In the genomic region with DNA sequence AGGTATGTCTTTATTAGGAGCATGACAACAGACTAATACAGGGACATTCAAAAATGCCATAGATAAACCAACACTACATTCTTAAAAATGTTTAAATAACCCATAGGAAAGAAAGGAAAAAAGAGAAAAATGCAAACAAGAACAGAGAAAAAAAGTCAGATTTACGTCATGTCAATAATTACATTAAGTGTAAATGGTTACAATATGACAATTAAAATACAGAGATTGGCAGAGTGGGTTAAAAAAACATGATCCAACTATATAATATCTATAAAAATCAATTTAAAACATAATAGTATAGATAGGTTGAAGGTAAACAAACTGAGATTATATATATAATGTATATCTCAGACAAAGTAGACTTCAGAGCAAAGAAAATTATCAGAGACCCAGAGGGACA, we compare ENCODE assay signal across 10 cellular contexts.
"Had no signal": no experiment of that assay in that cellular context is flagged by ENCODE, and none has a peak within 500 bp of the region (broad histone marks: within the 10 kb centered on the region; RNA-seq: fewer than 3 reads in every experiment).

No MANE protein-coding gene starts in this region.

- ATAC-seq: GM23338, HCT116 had no signal

- DNase-seq: GM23248, GOT3, H7, H9, HCEC 1CT, HFFc6 had no signal

- H3K9ac ChIP-seq: GM23248 had no signal

- H3K36me3 ChIP-seq: HAP-1 had no signal

- H3K4me1 ChIP-seq: HAP-1 had no signal

- H3K4me3 ChIP-seq: GM23248, GM23338, HAP-1 had no signal

- H3K9me3 ChIP-seq: HAP-1 had no signal

- H2AFZ ChIP-seq: GM23248, GM23338 had no signal

- H3K27ac ChIP-seq: GM23248 had no signal

- FAIRE-seq: H1 had no signal

- H3K4me2 ChIP-seq: GM23338 had no signal
